In the genomic region with DNA sequence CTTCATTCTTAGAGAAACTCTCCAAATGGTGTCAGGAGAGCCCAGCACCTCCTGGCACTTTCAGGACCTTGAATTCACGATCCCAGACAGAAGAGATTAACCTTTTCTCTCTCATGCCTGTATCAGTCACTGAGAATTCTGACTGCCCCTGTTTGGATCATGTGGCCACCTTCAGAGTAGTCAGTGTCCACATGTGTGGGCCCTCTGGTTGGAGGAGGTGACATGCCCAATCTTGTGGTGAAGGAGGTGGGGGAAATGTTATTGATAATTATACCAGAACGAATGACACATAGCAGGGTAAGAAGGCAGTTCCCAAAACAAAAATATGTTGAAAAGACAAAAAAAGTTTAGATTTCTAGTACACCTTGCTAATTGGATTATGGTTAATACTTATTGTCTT, we compare ENCODE assay signal across 1 cellular context.
TF ChIP-seq lines count a peak whose summit lies in the region.

No MANE protein-coding gene starts in this region.

TF ChIP-seq in IMR-90, 13 proteins besides CTCF, POLR2A, EP300 and RAD21:
- TF ChIP-seq RCOR1 (IDR thresholded peaks at IDR 0.05; ENCODE audit: insufficient replicate concordance, low read length) (no peak), CHD1 (IDR thresholded peaks at IDR 0.05; ENCODE audit: low read depth, low read length) (no peak), FOS (IDR thresholded peaks at IDR 0.05; ENCODE audit: low read depth, low read length) (no peak)
- TF ChIP-seq, protein P1, sequence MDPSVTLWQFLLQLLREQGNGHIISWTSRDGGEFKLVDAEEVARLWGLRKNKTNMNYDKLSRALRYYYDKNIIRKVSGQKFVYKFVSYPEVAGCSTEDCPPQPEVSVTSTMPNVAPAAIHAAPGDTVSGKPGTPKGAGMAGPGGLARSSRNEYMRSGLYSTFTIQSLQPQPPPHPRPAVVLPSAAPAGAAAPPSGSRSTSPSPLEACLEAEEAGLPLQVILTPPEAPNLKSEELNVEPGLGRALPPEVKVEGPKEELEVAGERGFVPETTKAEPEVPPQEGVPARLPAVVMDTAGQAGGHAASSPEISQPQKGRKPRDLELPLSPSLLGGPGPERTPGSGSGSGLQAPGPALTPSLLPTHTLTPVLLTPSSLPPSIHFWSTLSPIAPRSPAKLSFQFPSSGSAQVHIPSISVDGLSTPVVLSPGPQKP (IDR thresholded peaks at IDR 0.05; ENCODE audit: borderline replicate concordance, low read depth, low read length) = no peak
- TF ChIP-seq, protein P2, sequence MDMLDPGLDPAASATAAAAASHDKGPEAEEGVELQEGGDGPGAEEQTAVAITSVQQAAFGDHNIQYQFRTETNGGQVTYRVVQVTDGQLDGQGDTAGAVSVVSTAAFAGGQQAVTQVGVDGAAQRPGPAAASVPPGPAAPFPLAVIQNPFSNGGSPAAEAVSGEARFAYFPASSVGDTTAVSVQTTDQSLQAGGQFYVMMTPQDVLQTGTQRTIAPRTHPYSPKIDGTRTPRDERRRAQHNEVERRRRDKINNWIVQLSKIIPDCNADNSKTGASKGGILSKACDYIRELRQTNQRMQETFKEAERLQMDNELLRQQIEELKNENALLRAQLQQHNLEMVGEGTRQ (IDR thresholded peaks at IDR 0.05; ENCODE audit: low read depth, low read length) = no peak
